ENCODE assay signal across 8 cellular contexts in the genomic region with DNA sequence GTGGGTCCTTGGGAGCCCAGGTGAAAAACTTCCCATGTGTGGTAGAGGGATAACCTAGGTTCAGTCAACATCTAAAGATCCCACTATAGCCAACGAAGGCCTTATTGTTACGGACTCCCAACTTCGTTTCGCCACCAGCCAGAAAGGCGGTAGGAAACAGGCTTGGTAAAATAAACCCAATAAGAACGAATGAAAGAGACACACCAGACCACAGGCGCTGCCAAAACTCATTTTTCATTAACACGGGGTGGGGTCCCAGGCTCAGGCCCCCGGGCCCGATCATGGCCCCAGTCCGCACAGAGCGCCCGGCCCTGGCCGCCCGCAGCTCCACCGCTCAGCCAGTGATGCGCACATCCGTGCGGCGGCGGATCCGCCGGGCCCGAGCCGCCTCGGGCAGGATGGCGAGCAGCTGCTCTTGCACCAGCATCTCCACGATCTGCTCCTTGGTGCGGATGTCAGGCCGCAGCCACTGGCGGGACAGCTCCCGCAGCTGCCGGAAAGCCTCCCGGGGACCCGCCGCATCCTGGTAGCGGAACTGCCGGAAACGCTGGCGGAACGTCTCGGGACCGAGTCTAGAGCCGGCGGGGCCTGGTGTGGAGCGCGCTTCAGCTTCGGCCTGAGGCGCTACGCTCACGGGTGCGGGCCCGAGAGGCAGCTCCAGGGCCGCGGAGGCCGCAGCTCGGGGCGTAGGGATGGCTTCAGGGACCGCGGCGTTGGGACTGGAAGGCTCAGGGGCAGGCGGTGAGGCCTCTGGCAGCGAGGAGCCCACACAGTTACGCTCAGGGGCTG. TPM values are rescaled to one million over a fixed set of nuclear protein-coding genes. Genes with fewer than 3 reads are reported as not detected.
DNase-seq lines count a peak whose midpoint lies in the region; ATAC-seq and TF ChIP-seq lines count a peak whose summit lies in the region.

No MANE protein-coding gene starts in this region.

- ATAC-seq in HG03064 (IDR thresholded peaks at IDR 0.05; ENCODE audit: low read depth, unreplicated experiment) (peak; percentile 29), thoracic aorta (ENCODE audit: insufficient number of reproducible peaks, low FRiP score, low read depth) (peak; percentile 7)

- peaks cover 18 to 29% of the 10 kb centered on the region in 2 donors for H3K4me1 ChIP-seq in thoracic aorta (ENCODE audit: control insufficient read depth in 1 of 2, low read depth in 2 of 2)

- H3K27me3 ChIP-seq in thoracic aorta (replicated peaks; ENCODE audit: insufficient read depth): no peaks in the 10 kb centered on the region

- no peak for TF ChIP-seq CTCF in fibroblast of villous mesenchyme (IDR thresholded peaks at IDR 0.05; ENCODE audit: insufficient read depth, low read depth, low read length)
- no peak for TF ChIP-seq CTCF in thoracic aorta (IDR thresholded peaks at IDR 0.05)

- H3K27ac ChIP-seq in thoracic aorta: peak overlapping the region; percentile 99 to 100

- no peaks in the 10 kb centered on the region for H3K36me3 ChIP-seq in thoracic aorta

- DNase-seq in NCI-H748 (lab: John Stamatoyannopoulos, UW; ENCODE audit: unreplicated experiment) (peak; percentile 62), NCI-H748 treated with DMSO at 0.1 percent for 48 hours (lab: John Stamatoyannopoulos, UW) (no peak), RPMI7951 (ENCODE audit: low read depth) (peak; percentile 65), activated gamma-delta T cell (lab: John Stamatoyannopoulos, UW) (peak; percentile 62), fibroblast of villous mesenchyme (ENCODE audit: low read depth) (peak; percentile 59), nucleus accumbens (lab: John Stamatoyannopoulos, UW) (peak in 31 of 56 donors; percentile 32 to 79 (median 56)), thoracic aorta (ENCODE audit: low spot score) (no peak)

- H3K9me3 ChIP-seq in thoracic aorta: no peaks in the 10 kb centered on the region

- H3K4me3 ChIP-seq in fibroblast of villous mesenchyme (ENCODE audit: low read depth, low read length) (peak overlapping the region; percentile 95), thoracic aorta (peak overlapping the region; percentile 99)

RNA-seq across cellular contexts. Expression of gene SCAND1, which starts 0.7 kb away (rescaled TPM):
- 123 and 165 TPM in 2 replicates for total RNA-seq in RPMI7951 (2014; rRNA removed; shearing (Covaris generic))
- total RNA-seq in fibroblast of villous mesenchyme: 41.0 and 92.1 TPM in 2 replicates
- 10 to 100 TPM; 42.3 to 87.2 TPM for total RNA-seq in thoracic aorta

RNA-seq across cellular contexts. Expression of gene CNBD2, which starts 14.8 kb away (rescaled TPM):
- 6.8 and 18.8 TPM in 2 replicates for total RNA-seq in RPMI7951 (2014; rRNA removed; shearing (Covaris generic))
- total RNA-seq in fibroblast of villous mesenchyme (1.7 and 4.5 TPM in 2 replicates), thoracic aorta (1 to 10 TPM; 1.2 to 2.6 TPM)

Comparison
In these comparisons a context has a peak if more than half of its experiments do, and no peak if none do; other contexts are left out.
1. DNase-seq: peak in NCI-H748 (single experiment), RPMI7951 (single experiment), activated gamma-delta T cell (single experiment), fibroblast of villous mesenchyme (single experiment) and nucleus accumbens (31 of 56); none in NCI-H748 treated with DMSO at 0.1 percent for 48 hours (single experiment) and thoracic aorta (single experiment).